Comparison of ENCODE assay signal across 2 cellular contexts in the genomic region with DNA sequence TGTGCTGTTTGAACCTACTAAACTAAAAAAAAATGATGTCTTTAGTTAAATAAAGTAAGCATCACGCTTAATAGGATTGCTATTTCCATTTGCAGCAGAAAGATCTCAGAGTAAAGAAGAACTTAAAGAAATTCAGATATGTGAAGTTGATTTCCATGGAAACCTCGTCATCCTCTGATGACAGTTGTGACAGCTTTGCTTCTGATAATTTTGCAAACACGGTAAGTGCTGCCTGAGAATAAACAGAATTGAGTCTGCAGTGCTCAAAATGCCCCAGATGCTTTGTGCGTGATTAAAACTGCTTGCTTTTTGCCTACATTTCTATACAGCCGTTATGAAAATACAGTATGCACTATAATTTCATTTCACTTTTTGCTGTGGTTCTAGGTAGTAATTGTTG.
TF ChIP-seq lines count a peak whose summit lies in the region.

No MANE protein-coding gene starts in this region.

TF ChIP-seq in IMR-90, 13 proteins besides CTCF, POLR2A, EP300 and RAD21:
- no peak for TF ChIP-seq MAFK (IDR thresholded peaks at IDR 0.05; ENCODE audit: low read depth, low read length)
- TF ChIP-seq, protein P1, sequence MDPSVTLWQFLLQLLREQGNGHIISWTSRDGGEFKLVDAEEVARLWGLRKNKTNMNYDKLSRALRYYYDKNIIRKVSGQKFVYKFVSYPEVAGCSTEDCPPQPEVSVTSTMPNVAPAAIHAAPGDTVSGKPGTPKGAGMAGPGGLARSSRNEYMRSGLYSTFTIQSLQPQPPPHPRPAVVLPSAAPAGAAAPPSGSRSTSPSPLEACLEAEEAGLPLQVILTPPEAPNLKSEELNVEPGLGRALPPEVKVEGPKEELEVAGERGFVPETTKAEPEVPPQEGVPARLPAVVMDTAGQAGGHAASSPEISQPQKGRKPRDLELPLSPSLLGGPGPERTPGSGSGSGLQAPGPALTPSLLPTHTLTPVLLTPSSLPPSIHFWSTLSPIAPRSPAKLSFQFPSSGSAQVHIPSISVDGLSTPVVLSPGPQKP (IDR thresholded peaks at IDR 0.05; ENCODE audit: borderline replicate concordance, low read depth, low read length), result no peak
- TF ChIP-seq CEBPB (IDR thresholded peaks at IDR 0.05; ENCODE audit: low read depth, low read length), result no peak
- no peak for TF ChIP-seq RCOR1 (IDR thresholded peaks at IDR 0.05; ENCODE audit: insufficient replicate concordance, low read length)
- no peak for TF ChIP-seq CHD1 (IDR thresholded peaks at IDR 0.05; ENCODE audit: low read depth, low read length)
- no peak for TF ChIP-seq MXI1 (IDR thresholded peaks at IDR 0.05; ENCODE audit: borderline replicate concordance, low read depth, low read length)
- TF ChIP-seq, protein P2, sequence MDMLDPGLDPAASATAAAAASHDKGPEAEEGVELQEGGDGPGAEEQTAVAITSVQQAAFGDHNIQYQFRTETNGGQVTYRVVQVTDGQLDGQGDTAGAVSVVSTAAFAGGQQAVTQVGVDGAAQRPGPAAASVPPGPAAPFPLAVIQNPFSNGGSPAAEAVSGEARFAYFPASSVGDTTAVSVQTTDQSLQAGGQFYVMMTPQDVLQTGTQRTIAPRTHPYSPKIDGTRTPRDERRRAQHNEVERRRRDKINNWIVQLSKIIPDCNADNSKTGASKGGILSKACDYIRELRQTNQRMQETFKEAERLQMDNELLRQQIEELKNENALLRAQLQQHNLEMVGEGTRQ (IDR thresholded peaks at IDR 0.05; ENCODE audit: low read depth, low read length), result no peak
- TF ChIP-seq RFX5 (IDR thresholded peaks at IDR 0.05; ENCODE audit: low read depth, low read length), result no peak
- TF ChIP-seq NFE2L2 (IDR thresholded peaks at IDR 0.05; ENCODE audit: low read depth, low read length), result no peak
- TF ChIP-seq FOS (IDR thresholded peaks at IDR 0.05; ENCODE audit: low read depth, low read length), result no peak
- no peak for TF ChIP-seq SMC3 (IDR thresholded peaks at IDR 0.05; ENCODE audit: low read depth, low read length)
- TF ChIP-seq BHLHE40 (IDR thresholded peaks at IDR 0.05; ENCODE audit: low read depth, low read length), result no peak

TF ChIP-seq in neural cell, 6 proteins besides CTCF, POLR2A, EP300 and RAD21:
- TF ChIP-seq EZH2 (IDR thresholded peaks at IDR 0.05; ENCODE audit: borderline replicate concordance, insufficient read depth, low read length, poor library complexity, severe bottlenecking), result no peak
- TF ChIP-seq, protein P3, sequence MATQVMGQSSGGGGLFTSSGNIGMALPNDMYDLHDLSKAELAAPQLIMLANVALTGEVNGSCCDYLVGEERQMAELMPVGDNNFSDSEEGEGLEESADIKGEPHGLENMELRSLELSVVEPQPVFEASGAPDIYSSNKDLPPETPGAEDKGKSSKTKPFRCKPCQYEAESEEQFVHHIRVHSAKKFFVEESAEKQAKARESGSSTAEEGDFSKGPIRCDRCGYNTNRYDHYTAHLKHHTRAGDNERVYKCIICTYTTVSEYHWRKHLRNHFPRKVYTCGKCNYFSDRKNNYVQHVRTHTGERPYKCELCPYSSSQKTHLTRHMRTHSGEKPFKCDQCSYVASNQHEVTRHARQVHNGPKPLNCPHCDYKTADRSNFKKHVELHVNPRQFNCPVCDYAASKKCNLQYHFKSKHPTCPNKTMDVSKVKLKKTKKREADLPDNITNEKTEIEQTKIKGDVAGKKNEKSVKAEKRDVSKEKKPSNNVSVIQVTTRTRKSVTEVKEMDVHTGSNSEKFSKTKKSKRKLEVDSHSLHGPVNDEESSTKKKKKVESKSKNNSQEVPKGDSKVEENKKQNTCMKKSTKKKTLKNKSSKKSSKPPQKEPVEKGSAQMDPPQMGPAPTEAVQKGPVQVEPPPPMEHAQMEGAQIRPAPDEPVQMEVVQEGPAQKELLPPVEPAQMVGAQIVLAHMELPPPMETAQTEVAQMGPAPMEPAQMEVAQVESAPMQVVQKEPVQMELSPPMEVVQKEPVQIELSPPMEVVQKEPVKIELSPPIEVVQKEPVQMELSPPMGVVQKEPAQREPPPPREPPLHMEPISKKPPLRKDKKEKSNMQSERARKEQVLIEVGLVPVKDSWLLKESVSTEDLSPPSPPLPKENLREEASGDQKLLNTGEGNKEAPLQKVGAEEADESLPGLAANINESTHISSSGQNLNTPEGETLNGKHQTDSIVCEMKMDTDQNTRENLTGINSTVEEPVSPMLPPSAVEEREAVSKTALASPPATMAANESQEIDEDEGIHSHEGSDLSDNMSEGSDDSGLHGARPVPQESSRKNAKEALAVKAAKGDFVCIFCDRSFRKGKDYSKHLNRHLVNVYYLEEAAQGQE (IDR thresholded peaks at IDR 0.05; ENCODE audit: borderline replicate concordance), result no peak
- no peak for TF ChIP-seq MXI1 (conservative IDR thresholded peaks at IDR 0.05; ENCODE audit: poor library complexity, severe bottlenecking)
- peak; percentile 74 for TF ChIP-seq POLR2AphosphoS5 (IDR thresholded peaks at IDR 0.05)
- TF ChIP-seq TAF1 (IDR thresholded peaks at IDR 0.05; ENCODE audit: low read depth), result no peak
- no peak for TF ChIP-seq SMC3 (conservative IDR thresholded peaks at IDR 0.05; ENCODE audit: poor library complexity)
TF ChIP-seq in neural cell: peak in this region for 1.
